Comparison of ENCODE assay signal across 8 cellular contexts in genomic region chr5:128083811-128084227, GRCh38. TPM values are rescaled to one million over a fixed set of nuclear protein-coding genes. Genes with fewer than 3 reads are reported as not detected.
A peak's percentile ranks its signal among the peaks of the same experiment; 100 is the strongest.
DNase-seq lines count a peak whose midpoint lies in the region; ATAC-seq and TF ChIP-seq lines count a peak whose summit lies in the region.

No MANE protein-coding gene starts in this region.

- H3K27me3 ChIP-seq in HUES64 (ENCODE audit: insufficient read depth, low read length) (peaks cover 31% of the 10 kb centered on the region), vagina (no peaks in the 10 kb centered on the region)

- H3K4me3 ChIP-seq in HUES64 (ENCODE audit: low read length) (peak overlapping the region; percentile 84), vagina (peak overlapping the region; percentile 82 to 97)

- DNase-seq in GDM1 (lab: John Stamatoyannopoulos, UW) = peak; percentile 70
- peak; percentile 72 to 74 for DNase-seq in lung microvascular endothelial cell (ENCODE audit: low read depth in 2 of 2)
- no peak for DNase-seq in vagina (ENCODE audit: extremely low spot score in 2 of 2)
- no peak for DNase-seq in NCI-H2107 treated with DMSO at 0.1 percent for 48 hours (lab: John Stamatoyannopoulos, UW; ENCODE audit: unreplicated experiment)
- DNase-seq in HT-29 (ENCODE audit: low spot score) = no peak

- under 1% methylated on average over 53 of the region's 53 CpGs for whole genome bisulfite sequencing in HUES64

- no peak for TF ChIP-seq POLR2A in vagina (IDR thresholded peaks at IDR 0.05)

- peaks cover 4% of the 10 kb centered on the region; the same call in 1 of the 2 replicates for H3K4me1 ChIP-seq in HUES64 (ENCODE audit: insufficient read depth, low read length)
- H3K4me1 ChIP-seq in vagina = peaks cover 44% of the 10 kb centered on the region

- H3K36me3 ChIP-seq in HUES64 (ENCODE audit: insufficient read depth, low read length) = no peaks in the 10 kb centered on the region
- H3K36me3 ChIP-seq in vagina = no peaks in the 10 kb centered on the region

- intact Hi-C loops in vagina (cut with DNase I) = loop anchor here (10.0 kb wide), 1 partner anchor 519 kb away; no protein-coding TSS in a partner anchor

- TF ChIP-seq CTCF in vagina (IDR thresholded peaks at IDR 0.05) = peak; percentile 14 to 23 (median 22)

- ATAC-seq in GM21515 (IDR thresholded peaks at IDR 0.05; ENCODE audit: unreplicated experiment) = peak; percentile 32

- H3K27ac ChIP-seq in HUES64 (ENCODE audit: low read depth, low read length) (peak overlapping the region; percentile 51; the same call in 1 of the 2 replicates), cingulate gyrus (ENCODE audit: low read depth, low read length) (peak overlapping the region; percentile 44), vagina (peak overlapping the region; percentile 88)

- H3K9ac ChIP-seq in HUES64 (ENCODE audit: low read depth, low read length) = peak overlapping the region; percentile 86

- H3K9me3 ChIP-seq in HUES64 (ENCODE audit: insufficient read depth, low read depth, low read length) = no peaks in the 10 kb centered on the region
- no peaks in the 10 kb centered on the region for H3K9me3 ChIP-seq in vagina

RNA-seq across cellular contexts. Expression of gene SLC12A2, which starts 0.3 kb away (rescaled TPM):
- polyA plus RNA-seq in HUES64 (2013, experiment 1 of 2) = 9.7 TPM
- 8.4 TPM for polyA plus RNA-seq in HUES64 (2013, experiment 2 of 2)
- 16.9 and 50.8 TPM in 2 replicates for total RNA-seq in lung microvascular endothelial cell
- 15.7 TPM for total RNA-seq in vagina
- total RNA-seq in HT-29 (2014; rRNA removed; shearing (Covaris generic)) = 359 and 396 TPM in 2 replicates

Comparison
In these comparisons a context has a peak if more than half of its experiments do, and no peak if none do; other contexts are left out.
1. DNase-seq: peak in GDM1 (single experiment) and lung microvascular endothelial cell (2 of 2); none in vagina (0 of 2), NCI-H2107 treated with DMSO at 0.1 percent for 48 hours (single experiment) and HT-29 (single experiment).
2. Peak in every context shown above with its lines, with median percentiles within 50 percentile points of each other: H3K27ac ChIP-seq.